Comparison of ENCODE assay signal across 8 cellular contexts in genomic region chr1:22131875-22132486, GRCh38. TPM values are rescaled to one million over a fixed set of nuclear protein-coding genes. Genes with fewer than 3 reads are reported as not detected.
A peak's percentile ranks its signal among the peaks of the same experiment; 100 is the strongest.
DNase-seq lines count a peak whose midpoint lies in the region; ATAC-seq and TF ChIP-seq lines count a peak whose summit lies in the region.

No MANE protein-coding gene starts in this region.

- no peaks in the 10 kb centered on the region for H3K9me3 ChIP-seq in CD4-positive, CD25-positive, alpha-beta regulatory T cell (ENCODE audit: control insufficient read depth in 2 of 2, low read length in 2 of 2)
- no peaks in the 10 kb centered on the region for H3K9me3 ChIP-seq in ascending aorta

- H3K36me3 ChIP-seq in CD4-positive, CD25-positive, alpha-beta regulatory T cell (ENCODE audit: control insufficient read depth, insufficient read depth, low read length), result no peaks in the 10 kb centered on the region
- H3K36me3 ChIP-seq in ascending aorta, result no peaks in the 10 kb centered on the region

- H3K4me1 ChIP-seq in CD4-positive, CD25-positive, alpha-beta regulatory T cell (ENCODE audit: control insufficient read depth, insufficient read depth, low read length, poor library complexity, severe bottlenecking), result no peaks in the 10 kb centered on the region
- H3K4me1 ChIP-seq in ascending aorta, result peaks cover 0 to 6% of the 10 kb centered on the region in 2 donors

- H3K4me3 Mint-ChIP-seq in CD4-positive, CD25-positive, alpha-beta regulatory T cell, result no peak overlapping the region

- H3K36me3 Mint-ChIP-seq in CD4-positive, CD25-positive, alpha-beta regulatory T cell, result peaks cover 3% of the 10 kb centered on the region

- H3K9me3 Mint-ChIP-seq in CD4-positive, CD25-positive, alpha-beta regulatory T cell, result no peaks in the 10 kb centered on the region

- intact Hi-C loops in ascending aorta (cut with DNase I), result loop anchor here (1.0 kb wide), 1 partner anchor 27 kb away; no protein-coding TSS in a partner anchor

- H3K27ac Mint-ChIP-seq in CD4-positive, CD25-positive, alpha-beta regulatory T cell, result no peak overlapping the region

- ATAC-seq in CD4-positive, CD25-positive, alpha-beta regulatory T cell (ENCODE audit: low read depth in 2 of 2), result peak in 1 of 2 donors; percentile 47
- ATAC-seq in GM18511 (IDR thresholded peaks at IDR 0.05; ENCODE audit: unreplicated experiment), result no peak

- DNase-seq in CD4-positive, CD25-positive, alpha-beta regulatory T cell, result peak; percentile 21 to 50 (median 26)
- DNase-seq in HT1080 (ENCODE audit: low read depth) (peak; percentile 26), T follicular helper cell (ENCODE audit: low read depth) (peak; percentile 25), ascending aorta (ENCODE audit: low spot score in 2 of 2) (no peak), left kidney (ENCODE audit: low read depth, low spot score) (peak; percentile 90), inferior parietal cortex (ENCODE audit: extremely low spot score) (no peak)
- peak; percentile 16 for DNase-seq in stimulated activated CD8-positive, alpha-beta memory T cell treated with anti-CD3 and anti-CD28 coated beads, Interleukin-12 subunit alpha, Interleukin-12 subunit beta, amount 100 ng/mL, for 24 hours (ENCODE audit: extremely low read depth)

- no peaks in the 10 kb centered on the region for H3K27me3 ChIP-seq in CD4-positive, CD25-positive, alpha-beta regulatory T cell (ENCODE audit: control insufficient read depth, insufficient read depth, low read length)
- no peaks in the 10 kb centered on the region for H3K27me3 ChIP-seq in ascending aorta

- H3K4me3 ChIP-seq in CD4-positive, CD25-positive, alpha-beta regulatory T cell (ENCODE audit: low read depth, low read length), result no peak overlapping the region
- no peak overlapping the region for H3K4me3 ChIP-seq in ascending aorta

- peak; percentile 16 to 49 (median 30) for TF ChIP-seq CTCF in ascending aorta (IDR thresholded peaks at IDR 0.05)

- H3K27ac ChIP-seq in CD4-positive, CD25-positive, alpha-beta regulatory T cell (ENCODE audit: insufficient read depth, low read length, poor library complexity, severe bottlenecking), result no peak overlapping the region
- no peak overlapping the region for H3K27ac ChIP-seq in ascending aorta

- peaks cover 0 to 7% (median 0%) of the 10 kb centered on the region in 4 donors for H3K4me1 Mint-ChIP-seq in CD4-positive, CD25-positive, alpha-beta regulatory T cell

- peaks cover 4% of the 10 kb centered on the region for H3K27me3 Mint-ChIP-seq in CD4-positive, CD25-positive, alpha-beta regulatory T cell

RNA-seq across cellular contexts. Expression of gene WNT4, which starts 10.9 kb away (rescaled TPM):
- not detected for total RNA-seq in CD4-positive, CD25-positive, alpha-beta regulatory T cell
- under 1 TPM in 2 of 4 donors, not detected in 2; 0.06 to 0.13 TPM for polyA plus RNA-seq in CD4-positive, CD25-positive, alpha-beta regulatory T cell
- 1.1 TPM in 1 of 2 replicates, not detected in the other for total RNA-seq in HT1080 (2014; rRNA removed; shearing (Covaris generic))
- polyA plus RNA-seq in HT1080 (2015; cell fraction: cytosol; rRNA removed), result not detected in 2 replicates
- polyA plus RNA-seq in HT1080 (2015; cell fraction: nucleus; rRNA removed), result 0.35 TPM in 1 of 2 replicates, not detected in the other
- not detected for total RNA-seq in ascending aorta

Comparison
In these comparisons a context has a peak if more than half of its experiments do, and no peak if none do; other contexts are left out.
1. DNase-seq: peak in CD4-positive, CD25-positive, alpha-beta regulatory T cell (3 of 3), HT1080 (single experiment), T follicular helper cell (single experiment), left kidney (single experiment) and stimulated activated CD8-positive, alpha-beta memory T cell treated with anti-CD3 and anti-CD28 coated beads, Interleukin-12 subunit alpha, Interleukin-12 subunit beta, amount 100 ng/mL, for 24 hours (single experiment); none in ascending aorta (0 of 2) and inferior parietal cortex (single experiment).